ENCODE assay signal across 9 cellular contexts in the genomic region with DNA sequence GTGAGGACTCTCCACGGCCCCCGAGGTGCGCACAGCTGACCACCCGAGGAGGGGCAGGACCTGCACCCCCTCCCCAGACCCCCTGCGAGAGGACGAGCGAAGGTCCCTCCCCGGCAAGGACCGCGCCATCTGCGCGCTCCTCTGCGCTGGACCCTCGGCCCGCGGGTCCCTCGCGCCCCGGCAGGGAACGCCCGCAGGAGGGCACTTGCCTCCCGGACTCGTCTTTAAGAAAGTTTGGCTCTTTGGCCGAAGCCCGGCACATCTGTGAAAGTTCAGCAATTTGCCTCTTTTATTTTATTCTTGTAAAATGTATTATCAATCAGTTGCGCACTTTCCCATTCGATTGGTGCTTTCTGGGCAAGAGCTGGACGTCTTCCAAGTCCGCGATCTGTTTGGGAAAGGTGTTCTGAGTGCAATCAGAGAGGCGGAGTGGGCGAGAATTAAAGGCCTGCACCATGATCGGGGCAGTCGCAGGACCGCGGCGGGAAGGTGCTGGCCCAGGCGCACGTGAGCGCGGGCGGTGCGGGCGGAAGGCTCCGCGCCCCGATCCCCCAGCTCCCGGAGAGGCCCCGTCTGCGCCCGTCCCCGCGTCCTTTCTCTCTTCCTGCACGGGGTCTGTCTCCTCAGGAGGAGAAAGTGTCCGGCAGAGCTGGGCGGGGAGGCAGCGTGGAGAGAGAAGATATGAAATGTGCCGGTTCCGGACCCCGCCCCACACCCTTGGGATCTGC. TPM values are rescaled to one million over a fixed set of nuclear protein-coding genes. Genes with fewer than 3 reads are reported as not detected.
A peak's percentile ranks its signal among the peaks of the same experiment; 100 is the strongest.
DNase-seq lines count a peak whose midpoint lies in the region; ATAC-seq and TF ChIP-seq lines count a peak whose summit lies in the region.
"Had no signal": no experiment of that assay in that cellular context is flagged by ENCODE, and none has a peak within 500 bp of the region (broad histone marks: within the 10 kb centered on the region; RNA-seq: fewer than 3 reads in every experiment).

No MANE protein-coding gene starts in this region.

- H3K4me3 Mint-ChIP-seq in activated T-cell treated with anti-CD3 and anti-CD28 coated beads, Interleukin-2, amount 50 U/mL, for 24 hours = peak overlapping the region; percentile 68

- no peaks in the 10 kb centered on the region for H3K36me3 ChIP-seq in cardiac muscle cell

- peaks cover 7% of the 10 kb centered on the region for H3K4me1 ChIP-seq in cardiac muscle cell (ENCODE audit: low read depth)

- no peaks in the 10 kb centered on the region for H3K9me3 ChIP-seq in cardiac muscle cell (ENCODE audit: low read depth)

- TF ChIP-seq CTCF in cardiac muscle cell (IDR thresholded peaks at IDR 0.05; ENCODE audit: low read depth, low read length) = no peak

- no peaks in the 10 kb centered on the region for H3K36me3 Mint-ChIP-seq in activated T-cell treated with anti-CD3 and anti-CD28 coated beads, Interleukin-2, amount 50 U/mL, for 24 hours (ENCODE audit: low read depth)

- H3K27me3 Mint-ChIP-seq in activated T-cell treated with anti-CD3 and anti-CD28 coated beads, Interleukin-2, amount 50 U/mL, for 24 hours = peaks cover 43% of the 10 kb centered on the region

- peaks cover 84% of the 10 kb centered on the region for H3K27me3 ChIP-seq in cardiac muscle cell

- H3K27ac Mint-ChIP-seq in activated T-cell treated with anti-CD3 and anti-CD28 coated beads, Interleukin-2, amount 50 U/mL, for 24 hours = no peak overlapping the region

- no peaks in the 10 kb centered on the region for H3K9me3 Mint-ChIP-seq in activated T-cell treated with anti-CD3 and anti-CD28 coated beads, Interleukin-2, amount 50 U/mL, for 24 hours

- DNase-seq in NCI-H526 (lab: John Stamatoyannopoulos, UW) (peak; percentile 31 to 63), NCI-H526 treated with DMSO at 0.1 percent for 48 hours (lab: John Stamatoyannopoulos, UW) (no peak), cardiac muscle cell (ENCODE audit: low read depth in 1 of 2, low spot score in 1 of 2) (peak; percentile 9 to 25), posterior vena cava (ENCODE audit: low spot score) (peak; percentile 84), KG1 (lab: John Stamatoyannopoulos, UW) (no peak), foreskin melanocyte (no peak)
- peak; percentile 38 for DNase-seq in activated T-cell treated with anti-CD3 and anti-CD28 coated beads, Interleukin-2, amount 50 U/mL, for 24 hours
- DNase-seq: DND-41 had no signal

- H3K27ac ChIP-seq in cardiac muscle cell = no peak overlapping the region

- H3K4me3 ChIP-seq in cardiac muscle cell = peak overlapping the region; percentile 25

- ATAC-seq in GM19467 (IDR thresholded peaks at IDR 0.05; ENCODE audit: unreplicated experiment) = no peak

- peaks cover 11% of the 10 kb centered on the region for H3K4me1 Mint-ChIP-seq in activated T-cell treated with anti-CD3 and anti-CD28 coated beads, Interleukin-2, amount 50 U/mL, for 24 hours (ENCODE audit: low read depth)

- intact Hi-C loops in posterior vena cava (cut with DNase I) = loop anchor here in 1 of 2 donors (1.0 to 2.0 kb wide), 2 partner anchors 339 to 347 kb away; no protein-coding TSS in a partner anchor

RNA-seq across cellular contexts. Expression of a gene that starts 1.6 kb away (rescaled TPM):
- total RNA-seq in cardiac muscle cell (0.95 TPM in 1 of 2 replicates, not detected in the other), posterior vena cava (10 to 100 TPM; 63.8 to 64.2 TPM)
- polyA plus RNA-seq in cardiac muscle cell = 1.4 and 1.6 TPM in 2 replicates

RNA-seq across cellular contexts. Expression of a gene that starts 24.8 kb away (rescaled TPM):
- total RNA-seq in cardiac muscle cell = 92.8 and 119 TPM in 2 replicates
- polyA plus RNA-seq in cardiac muscle cell = 216 and 226 TPM in 2 replicates
- 10 to 100 TPM; 50.9 to 54.0 TPM for total RNA-seq in posterior vena cava

RNA-seq across cellular contexts. Expression of a gene that starts 25.7 kb away (rescaled TPM):
- total RNA-seq in cardiac muscle cell (18.2 and 35.1 TPM in 2 replicates), posterior vena cava (10 to 100 TPM; 21.1 to 27.3 TPM)
- 15.8 and 22.3 TPM in 2 replicates for polyA plus RNA-seq in cardiac muscle cell

Comparison
In these comparisons a context has a peak if more than half of its experiments do, and no peak if none do; other contexts are left out.
1. DNase-seq: peak in NCI-H526 (2 of 2), activated T-cell treated with anti-CD3 and anti-CD28 coated beads, Interleukin-2, amount 50 U/mL, for 24 hours (single experiment), cardiac muscle cell (2 of 2) and posterior vena cava (single experiment); none in NCI-H526 treated with DMSO at 0.1 percent for 48 hours (single experiment), KG1 (single experiment) and foreskin melanocyte (single experiment).
2. RNA of a gene that starts 1.6 kb away (total RNA-seq): 63.8 to 64.2 TPM in posterior vena cava; 0.95 TPM in cardiac muscle cell; every median in the first group is over 10 times any median in the second.